In the genomic region with DNA sequence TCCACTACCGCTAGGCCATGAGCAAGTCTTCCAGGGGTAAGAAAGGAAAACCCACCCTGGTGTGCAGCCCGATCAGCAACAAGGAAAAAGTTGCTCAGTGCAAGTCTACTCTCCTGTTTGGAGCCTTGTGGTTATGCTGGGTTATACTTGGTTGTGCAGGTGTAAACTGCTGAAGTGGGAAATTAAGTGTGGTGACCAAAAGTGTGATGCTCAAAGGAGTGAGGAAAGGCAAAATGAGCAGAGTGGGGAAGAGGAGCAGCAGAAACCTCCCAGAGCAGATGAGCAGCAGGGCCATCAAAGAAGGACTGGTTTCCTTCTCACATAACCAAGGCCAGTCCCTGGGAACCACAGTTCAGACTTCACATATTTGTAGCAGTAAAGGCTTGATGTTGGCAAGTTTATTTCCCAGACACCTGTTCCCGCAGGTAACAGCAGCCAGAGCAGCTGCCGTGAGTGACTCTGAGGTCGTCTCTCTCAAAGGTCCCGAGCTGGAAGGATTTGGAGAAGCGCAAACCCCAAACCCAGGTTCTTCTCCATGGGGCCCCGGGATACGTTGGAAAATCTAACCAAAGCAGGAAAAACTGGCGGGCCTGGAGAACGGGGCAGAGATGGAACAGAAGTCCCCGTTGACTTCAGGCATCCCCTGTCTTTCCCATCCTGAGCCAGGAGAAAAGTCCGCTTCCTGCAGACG, we compare ENCODE assay signal across 1 cellular context.
A peak's percentile ranks its signal among the peaks of the same experiment; 100 is the strongest.
TF ChIP-seq lines count a peak whose summit lies in the region.

No MANE protein-coding gene starts in this region.

TF ChIP-seq in HEK293, 187 proteins besides CTCF, POLR2A, EP300 and RAD21 (continued from another document):
- TF ChIP-seq ZNF23 (tag by site-specific recombination; IDR thresholded peaks at IDR 0.05; ENCODE audit: borderline replicate concordance) (no peak), RBAK (tag by site-specific recombination; IDR thresholded peaks at IDR 0.05) (no peak), ZNF792 (tag by site-specific recombination; IDR thresholded peaks at IDR 0.05) (no peak), ZNF248 (tag by site-specific recombination; IDR thresholded peaks at IDR 0.05) (no peak), ZNF600 (tag by site-specific recombination; IDR thresholded peaks at IDR 0.05) (no peak), GLIS1 (tag by site-specific recombination; IDR thresholded peaks at IDR 0.05) (no peak), ZNF514 (tag by site-specific recombination; IDR thresholded peaks at IDR 0.05) (no peak), PRDM1 (tag by site-specific recombination; IDR thresholded peaks at IDR 0.05) (peak; percentile 62; the same call in 1 of the 2 replicates), ZNF311 (tag by site-specific recombination; IDR thresholded peaks at IDR 0.05; ENCODE audit: borderline replicate concordance) (no peak)
- TF ChIP-seq, protein P1, sequence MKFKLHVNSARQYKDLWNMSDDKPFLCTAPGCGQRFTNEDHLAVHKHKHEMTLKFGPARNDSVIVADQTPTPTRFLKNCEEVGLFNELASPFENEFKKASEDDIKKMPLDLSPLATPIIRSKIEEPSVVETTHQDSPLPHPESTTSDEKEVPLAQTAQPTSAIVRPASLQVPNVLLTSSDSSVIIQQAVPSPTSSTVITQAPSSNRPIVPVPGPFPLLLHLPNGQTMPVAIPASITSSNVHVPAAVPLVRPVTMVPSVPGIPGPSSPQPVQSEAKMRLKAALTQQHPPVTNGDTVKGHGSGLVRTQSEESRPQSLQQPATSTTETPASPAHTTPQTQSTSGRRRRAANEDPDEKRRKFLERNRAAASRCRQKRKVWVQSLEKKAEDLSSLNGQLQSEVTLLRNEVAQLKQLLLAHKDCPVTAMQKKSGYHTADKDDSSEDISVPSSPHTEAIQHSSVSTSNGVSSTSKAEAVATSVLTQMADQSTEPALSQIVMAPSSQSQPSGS (tag by site-specific recombination; IDR thresholded peaks at IDR 0.05; ENCODE audit: low read depth): no peak
